ENCODE assay signal across 11 cellular contexts in the genomic region with DNA sequence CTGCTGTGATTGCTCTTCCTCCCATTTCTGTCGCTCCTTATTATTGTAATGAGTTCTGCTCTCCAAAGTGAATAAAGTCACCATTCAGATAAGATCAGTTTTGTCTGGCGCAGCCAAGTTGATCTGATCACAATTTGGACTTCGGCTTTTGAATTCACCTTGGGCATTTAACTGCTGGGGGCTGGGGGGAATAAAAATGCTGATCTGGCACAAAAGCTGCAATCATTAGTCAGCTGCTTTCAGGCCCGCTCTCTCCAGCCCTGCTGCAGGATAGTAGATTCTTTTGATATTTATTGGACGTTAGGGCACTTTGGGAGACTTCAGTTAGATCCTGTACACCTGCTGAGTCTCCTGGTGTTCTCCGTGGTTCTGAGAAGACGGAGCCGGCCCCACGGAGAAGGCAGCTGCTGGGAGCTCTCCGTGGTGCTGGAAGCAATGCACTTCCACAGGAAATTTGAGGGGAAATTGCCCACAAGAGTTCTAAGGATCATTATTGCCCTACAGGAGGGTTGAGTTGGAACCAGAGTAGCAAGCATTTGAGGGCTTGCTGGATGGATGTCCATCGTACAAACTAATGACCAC. TPM values are rescaled to one million over a fixed set of nuclear protein-coding genes. Genes with fewer than 3 reads are reported as not detected.
DNase-seq lines count a peak whose midpoint lies in the region; ATAC-seq and TF ChIP-seq lines count a peak whose summit lies in the region.
"Had no signal": no experiment of that assay in that cellular context is flagged by ENCODE, and none has a peak within 500 bp of the region (broad histone marks: within the 10 kb centered on the region; RNA-seq: fewer than 3 reads in every experiment).

No MANE protein-coding gene starts in this region.

- CTCF ChIA-PET in IMR-90 (lab: Yijun Ruan, JAX): no interaction called here

- ATAC-seq in IMR-90 (ENCODE audit: low read depth) (no peak), left lobe of liver (peak; percentile 49), GM21423 (IDR thresholded peaks at IDR 0.05; ENCODE audit: unreplicated experiment) (no peak), HG02759 (IDR thresholded peaks at IDR 0.05; ENCODE audit: unreplicated experiment) (no peak), HG02970 (IDR thresholded peaks at IDR 0.05; ENCODE audit: low FRiP score, unreplicated experiment) (no peak)
- ATAC-seq: stimulated activated naive B cell treated with anti-CD40 and anti-IgM and Interleukin-4, amounts not matched to agents 10 μg/mL and 1 μg/mL and 100 μg/mL, for 72 hours had no signal

- no peak overlapping the region for H2BK20ac ChIP-seq in IMR-90 (ENCODE audit: low read depth, low read length)

- H3K36me3 ChIP-seq in IMR-90 (ENCODE audit: control insufficient read depth, insufficient read depth, low read length) (no peaks in the 10 kb centered on the region), adipocyte (ENCODE audit: control insufficient read depth, insufficient read depth, low read length, severe bottlenecking) (no peaks in the 10 kb centered on the region)

- H3K9me1 ChIP-seq in IMR-90 (ENCODE audit: insufficient read depth, low read length): no peaks in the 10 kb centered on the region

- no peak overlapping the region for H3K4ac ChIP-seq in IMR-90 (ENCODE audit: low read depth, low read length)

- H3K9ac ChIP-seq in IMR-90 (ENCODE audit: low read depth, low read length): no peak overlapping the region
- no peak overlapping the region for H3K9ac ChIP-seq in adipocyte (ENCODE audit: low read length)

- whole genome bisulfite sequencing in IMR-90 (ENCODE audit: extremely low coverage in 2 of 2, insufficient read length in 1 of 2), 2 experiments: 0% methylated on average over 1 of the region's 11 CpGs; no CpG with 5 or more reads in 1 of the 2 experiments

- intact Hi-C loops in IMR-90 (cut with micrococcal nuclease): no loop called here
- intact Hi-C loops in activated T-helper 2 cell treated with anti-CD3 and anti-CD28 coated beads, Interferon-gamma antibody, Interleukin-2, Interleukin-4, amounts not matched to agents 10 μg/mL and 5 μg/mL and 100 μg/mL, durations not matched to agents 14 hours and 24 hours and 36 hours (cut with micrococcal nuclease): no loop called here

- H3K27me3 ChIP-seq in IMR-90 (ENCODE audit: control insufficient read depth, insufficient read depth, low read length): no peaks in the 10 kb centered on the region
- peaks cover 5% of the 10 kb centered on the region for H3K27me3 ChIP-seq in adipocyte (replicated peaks; ENCODE audit: control insufficient read depth, insufficient read depth, low read length)

- BruUV-seq in IMR-90 (replicated peaks; lab: Mats Ljungman, UMichigan): no TSS peak

- H3K4me2 ChIP-seq in IMR-90 (ENCODE audit: low read depth, low read length): no peak overlapping the region

- no peak overlapping the region for H3K14ac ChIP-seq in IMR-90 (replicated peaks; ENCODE audit: low read depth, low read length)

- no peaks in the 10 kb centered on the region for H3K36me3 Mint-ChIP-seq in activated T-helper 2 cell treated with anti-CD3 and anti-CD28 coated beads, Interferon-gamma antibody, Interleukin-2, Interleukin-4, amounts not matched to agents 10 μg/mL and 5 μg/mL and 100 μg/mL, durations not matched to agents 14 hours and 24 hours and 36 hours (ENCODE audit: low read depth)
- H3K36me3 Mint-ChIP-seq: stimulated activated naive B cell treated with anti-CD40 and anti-IgM and Interleukin-4, amounts not matched to agents 10 μg/mL and 1 μg/mL and 100 μg/mL, for 72 hours had no signal

- no peak overlapping the region for H2BK5ac ChIP-seq in IMR-90 (ENCODE audit: low read depth, low read length, poor library complexity, severe bottlenecking)

- H3K27me3 Mint-ChIP-seq in activated T-helper 2 cell treated with anti-CD3 and anti-CD28 coated beads, Interferon-gamma antibody, Interleukin-2, Interleukin-4, amounts not matched to agents 10 μg/mL and 5 μg/mL and 100 μg/mL, durations not matched to agents 14 hours and 24 hours and 36 hours (ENCODE audit: low read depth): peaks cover 9% of the 10 kb centered on the region

- no peak overlapping the region for H4K5ac ChIP-seq in IMR-90 (ENCODE audit: low read depth, low read length)

- H4K91ac ChIP-seq in IMR-90 (ENCODE audit: insufficient read depth, low read depth, low read length): no peak overlapping the region

- no peak overlapping the region for H3K18ac ChIP-seq in IMR-90 (ENCODE audit: low read depth, low read length)

- H3K23ac ChIP-seq in IMR-90 (ENCODE audit: low read depth, low read length): no peak overlapping the region

- dilution Hi-C loops in IMR-90 (cut with HindIII; ENCODE audit: low sequenced_read_pairs, unreplicated experiment): no loop called here

- no peak overlapping the region for H4K8ac ChIP-seq in IMR-90 (ENCODE audit: low read depth in 2 of 2, low read length in 2 of 2)

- no peak overlapping the region for H3K56ac ChIP-seq in IMR-90 (ENCODE audit: extremely low read depth, insufficient read depth, low read length)

- H3K4me3 ChIP-seq in IMR-90 (ENCODE audit: insufficient read depth, low read depth, low read length) (no peak overlapping the region), adipocyte (ENCODE audit: low read length) (no peak overlapping the region)

- POLR2A ChIA-PET in IMR-90 (lab: Charles Lee; ENCODE audit: unreplicated experiment): no interaction called here

- peaks cover 12% of the 10 kb centered on the region for H3K9me3 ChIP-seq in IMR-90 (ENCODE audit: control insufficient read depth, insufficient read depth, low read length)
- H3K9me3 ChIP-seq in adipocyte (ENCODE audit: control insufficient read depth, low read length): no peaks in the 10 kb centered on the region

- H3K4me1 ChIP-seq in IMR-90 (ENCODE audit: control insufficient read depth, insufficient read depth, low read length): no peaks in the 10 kb centered on the region
- H3K4me1 ChIP-seq in adipocyte (ENCODE audit: control insufficient read depth, insufficient read depth, low read length): no peaks in the 10 kb centered on the region

- H2AK9ac ChIP-seq in IMR-90 (replicated peaks; ENCODE audit: low read depth, low read length, poor library complexity): no peak overlapping the region

- no peak overlapping the region for H2BK15ac ChIP-seq in IMR-90 (ENCODE audit: low read depth, low read length)

- no peak overlapping the region for H3K4me3 Mint-ChIP-seq in activated T-helper 2 cell treated with anti-CD3 and anti-CD28 coated beads, Interferon-gamma antibody, Interleukin-2, Interleukin-4, amounts not matched to agents 10 μg/mL and 5 μg/mL and 100 μg/mL, durations not matched to agents 14 hours and 24 hours and 36 hours (ENCODE audit: low read depth)
- H3K4me3 Mint-ChIP-seq: stimulated activated naive B cell treated with anti-CD40 and anti-IgM and Interleukin-4, amounts not matched to agents 10 μg/mL and 1 μg/mL and 100 μg/mL, for 72 hours had no signal

- DNase-seq in EH (ENCODE audit: low read depth) (peak; percentile 2), IMR-90 (peak; percentile 1), adipocyte (ENCODE audit: low read depth) (peak; percentile 41), left lobe of liver (ENCODE audit: low spot score) (no peak)
- no peak for DNase-seq in activated T-helper 2 cell treated with anti-CD3 and anti-CD28 coated beads, Interferon-gamma antibody, Interleukin-2, Interleukin-4, amounts not matched to agents 10 μg/mL and 5 μg/mL and 100 μg/mL, durations not matched to agents 14 hours and 24 hours and 36 hours (ENCODE audit: low spot score)
- DNase-seq: effector CD4-positive, alpha-beta T cell; NCI-H1048; stimulated activated naive B cell treated with anti-CD40 and anti-IgM and Interleukin-4, amounts not matched to agents 10 μg/mL and 1 μg/mL and 100 μg/mL, for 72 hours had no signal

- no peak overlapping the region for H3K27ac Mint-ChIP-seq in activated T-helper 2 cell treated with anti-CD3 and anti-CD28 coated beads, Interferon-gamma antibody, Interleukin-2, Interleukin-4, amounts not matched to agents 10 μg/mL and 5 μg/mL and 100 μg/mL, durations not matched to agents 14 hours and 24 hours and 36 hours
- H3K27ac Mint-ChIP-seq: stimulated activated naive B cell treated with anti-CD40 and anti-IgM and Interleukin-4, amounts not matched to agents 10 μg/mL and 1 μg/mL and 100 μg/mL, for 72 hours had no signal

- H3K79me1 ChIP-seq in IMR-90 (ENCODE audit: low read depth in 1 of 2, low read length in 2 of 2): no peaks in the 10 kb centered on the region

- no peaks in the 10 kb centered on the region for H3K4me1 Mint-ChIP-seq in activated T-helper 2 cell treated with anti-CD3 and anti-CD28 coated beads, Interferon-gamma antibody, Interleukin-2, Interleukin-4, amounts not matched to agents 10 μg/mL and 5 μg/mL and 100 μg/mL, durations not matched to agents 14 hours and 24 hours and 36 hours (ENCODE audit: low read depth)
- H3K4me1 Mint-ChIP-seq: stimulated activated naive B cell treated with anti-CD40 and anti-IgM and Interleukin-4, amounts not matched to agents 10 μg/mL and 1 μg/mL and 100 μg/mL, for 72 hours had no signal

- no peak overlapping the region for H2AK5ac ChIP-seq in IMR-90 (ENCODE audit: low read depth, low read length)

- in situ Hi-C loops in IMR-90 (cut with MboI; ENCODE audit: low sequenced_read_pairs): no loop called here

- H2BK120ac ChIP-seq in IMR-90 (ENCODE audit: low read depth, low read length): no peak overlapping the region

- H3K27ac ChIP-seq in IMR-90 (ENCODE audit: insufficient read depth, low read length): no peak overlapping the region

- H4K20me1 ChIP-seq in IMR-90 (ENCODE audit: insufficient read depth, low read length): no peaks in the 10 kb centered on the region

- H3K9me3 Mint-ChIP-seq in activated T-helper 2 cell treated with anti-CD3 and anti-CD28 coated beads, Interferon-gamma antibody, Interleukin-2, Interleukin-4, amounts not matched to agents 10 μg/mL and 5 μg/mL and 100 μg/mL, durations not matched to agents 14 hours and 24 hours and 36 hours: no peaks in the 10 kb centered on the region
- H3K9me3 Mint-ChIP-seq: stimulated activated naive B cell treated with anti-CD40 and anti-IgM and Interleukin-4, amounts not matched to agents 10 μg/mL and 1 μg/mL and 100 μg/mL, for 72 hours had no signal

- no peak overlapping the region for H2AFZ ChIP-seq in IMR-90 (replicated peaks; ENCODE audit: low read length, poor library complexity)

- no peak for TF ChIP-seq POLR2A in IMR-90 (IDR thresholded peaks at IDR 0.05; ENCODE audit: low read depth, low read length)

- TF ChIP-seq CTCF in IMR-90 (conservative IDR thresholded peaks at IDR 0.05; ENCODE audit: low read depth, low read length): no peak

- no peak for TF ChIP-seq RAD21 in IMR-90 (IDR thresholded peaks at IDR 0.05; ENCODE audit: low read length)

TF ChIP-seq in IMR-90, 13 proteins besides CTCF, POLR2A, EP300 and RAD21 (continues in another document):
- peak; percentile 93 for TF ChIP-seq RCOR1 (IDR thresholded peaks at IDR 0.05; ENCODE audit: insufficient replicate concordance, low read length)
- TF ChIP-seq MAZ (IDR thresholded peaks at IDR 0.05; ENCODE audit: borderline replicate concordance, low read depth, low read length): 0 out of 2 replicates have a peak, but pooled peaks have one; percentile 16

RNA-seq across cellular contexts. Expression of a gene that starts 12.2 kb away (rescaled TPM):
- 4.8 and 6.4 TPM in 2 replicates for total RNA-seq in IMR-90 (2012; rRNA removed)
- 23.3 and 25.1 TPM in 2 replicates for polyA plus RNA-seq in IMR-90 (2012; rRNA removed)
- 10.0 and 15.0 TPM in 2 replicates for polyA plus RNA-seq in IMR-90 (2012; cell fraction: cytosol; rRNA removed)
- 19.0 and 39.8 TPM in 2 replicates for polyA plus RNA-seq in IMR-90 (2012; cell fraction: nucleus; rRNA removed; ENCODE audit: low replicate concordance)
- total RNA-seq in left lobe of liver: 0.20 TPM
- 0.07 TPM in 1 of 2 replicates, not detected in the other for total RNA-seq in activated T-helper 2 cell treated with anti-CD3 and anti-CD28 coated beads, Interferon-gamma antibody, Interleukin-2, Interleukin-4, amounts not matched to agents 10 μg/mL and 5 μg/mL and 100 μg/mL, durations not matched to agents 14 hours and 24 hours and 36 hours

Comparison
In these comparisons a context has a peak if more than half of its experiments do, and no peak if none do; other contexts are left out.
1. DNase-seq: peak in EH (single experiment), IMR-90 (single experiment) and adipocyte (single experiment); none in left lobe of liver (single experiment) and activated T-helper 2 cell treated with anti-CD3 and anti-CD28 coated beads, Interferon-gamma antibody, Interleukin-2, Interleukin-4, amounts not matched to agents 10 μg/mL and 5 μg/mL and 100 μg/mL, durations not matched to agents 14 hours and 24 hours and 36 hours (single experiment).